Comparison of ENCODE assay signal across 20 cellular contexts in genomic region chr6:128071212-128071611, GRCh38.
DNase-seq lines count a peak whose midpoint lies in the region; ATAC-seq and TF ChIP-seq lines count a peak whose summit lies in the region.
"Had no signal": no experiment of that assay in that cellular context is flagged by ENCODE, and none has a peak within 500 bp of the region (broad histone marks: within the 10 kb centered on the region; RNA-seq: fewer than 3 reads in every experiment).

No MANE protein-coding gene starts in this region.

- peaks cover 6% of the 10 kb centered on the region for H3K4me1 Mint-ChIP-seq in Caco-2 (ENCODE audit: low read depth, unreplicated experiment)
- peaks cover 10% of the 10 kb centered on the region for H3K4me1 Mint-ChIP-seq in endodermal cell
- H3K4me1 Mint-ChIP-seq: activated B cell treated with CpG ODN at 0.5 μM for 24 hours, CD14-positive monocyte had no signal

- no peaks in the 10 kb centered on the region for H3K27me3 Mint-ChIP-seq in Caco-2 (ENCODE audit: insufficient read depth, unreplicated experiment)
- H3K27me3 Mint-ChIP-seq in endodermal cell (ENCODE audit: insufficient read depth), result no peaks in the 10 kb centered on the region
- H3K27me3 Mint-ChIP-seq: activated B cell treated with CpG ODN at 0.5 μM for 24 hours had no signal

- H3K4me3 Mint-ChIP-seq in Caco-2 (ENCODE audit: unreplicated experiment) (no peak overlapping the region), endodermal cell (no peak overlapping the region)
- H3K4me3 Mint-ChIP-seq: activated B cell treated with CpG ODN at 0.5 μM for 24 hours; activated naive CD4-positive, alpha-beta T cell treated with anti-CD3 and anti-CD28 coated beads for 36 hours; CD14-positive monocyte had no signal

- POLR2A ChIA-PET in Caco-2 (lab: Charles Lee) (no interaction called here), RWPE1 (lab: Yijun Ruan, JAX; ENCODE audit: low non-redundant PET) (no interaction called here)

- ATAC-seq in GM19324 (IDR thresholded peaks at IDR 0.05; ENCODE audit: low FRiP score, unreplicated experiment), result peak; percentile 93
- ATAC-seq in HG02623 (IDR thresholded peaks at IDR 0.05; ENCODE audit: unreplicated experiment), result peak; percentile 78
- peak; percentile 82 for ATAC-seq in HG03432 (IDR thresholded peaks at IDR 0.05; ENCODE audit: unreplicated experiment)
- no peak for ATAC-seq in GM21825 (IDR thresholded peaks at IDR 0.05; ENCODE audit: unreplicated experiment)

- H3K9me3 ChIP-seq in Caco-2, result peaks cover 8% of the 10 kb centered on the region; the same call in 1 of the 2 replicates
- H3K9me3 ChIP-seq in endodermal cell (ENCODE audit: control insufficient read depth, low read length), result no peaks in the 10 kb centered on the region
- H3K9me3 ChIP-seq: colonic mucosa, testis had no signal

- H3K27ac ChIP-seq in endodermal cell (ENCODE audit: low read depth, low read length) (no peak overlapping the region), RWPE1 (no peak overlapping the region)
- H3K27ac ChIP-seq: colonic mucosa, epithelial cell of prostate, testis had no signal

- no peaks in the 10 kb centered on the region for H3K9me3 Mint-ChIP-seq in Caco-2 (ENCODE audit: unreplicated experiment)
- no peaks in the 10 kb centered on the region for H3K9me3 Mint-ChIP-seq in endodermal cell
- H3K9me3 Mint-ChIP-seq: activated B cell treated with CpG ODN at 0.5 μM for 24 hours; activated naive CD4-positive, alpha-beta T cell treated with anti-CD3 and anti-CD28 coated beads for 36 hours had no signal

- WGBS in endodermal cell (ENCODE audit: insufficient coverage in 1 of 2, insufficient read length in 1 of 2), 2 experiments, result 90 to 94% methylated on average over 3 of the region's 3 CpGs

- TF ChIP-seq CTCF in Caco-2 (IDR thresholded peaks at IDR 0.05; ENCODE audit: insufficient read depth in 1 of 2, low read depth in 1 of 2, low read length in 1 of 2, severe bottlenecking in 1 of 2, unreplicated experiment in 1 of 2) (no peak), endodermal cell (conservative IDR thresholded peaks at IDR 0.05) (no peak), RWPE1 (conservative IDR thresholded peaks at IDR 0.05; ENCODE audit: low read depth) (no peak)

- no peaks in the 10 kb centered on the region; the same call in 1 of the 2 replicates for H3K36me3 ChIP-seq in Caco-2 (ENCODE audit: control insufficient read depth, insufficient read depth, low read length)
- H3K36me3 ChIP-seq in endodermal cell (ENCODE audit: control insufficient read depth, insufficient read depth, low read length), result peaks cover 6% of the 10 kb centered on the region
- H3K36me3 ChIP-seq: colonic mucosa had no signal

- no peak for DNase-seq in Caco-2
- DNase-seq in endodermal cell, result no peak
- no peak for DNase-seq in GM19238 (ENCODE audit: insufficient read length, low spot score)
- DNase-seq in RWPE1 (ENCODE audit: low spot score), result no peak
- DNase-seq: activated B cell treated with CpG ODN at 0.5 μM for 24 hours; activated naive CD4-positive, alpha-beta T cell treated with anti-CD3 and anti-CD28 coated beads for 36 hours; colonic mucosa; glutamatergic neuron; islet precursor cell; NCI-H2029; NCI-H524 treated with DMSO at 0.1 percent for 48 hours; stimulated activated CD4-positive, alpha-beta T cell treated with anti-CD3 and anti-CD28 coated beads, Interleukin-4, amount 100 ng/mL, for 1 hour; T-helper 1 cell; testis had no signal

- peaks cover 13% of the 10 kb centered on the region; the same call in 1 of the 2 replicates for H3K4me1 ChIP-seq in Caco-2
- H3K4me1 ChIP-seq in endodermal cell (ENCODE audit: control insufficient read depth, insufficient read depth, low read length), result peaks cover 2% of the 10 kb centered on the region
- H3K4me1 ChIP-seq: colonic mucosa, testis had no signal

- CTCF ChIA-PET in Caco-2 (lab: Charles Lee), result no interaction called here
- CTCF ChIA-PET in RWPE1 (lab: Yijun Ruan, JAX), result no interaction called here

- no peak overlapping the region for H3K4me3 ChIP-seq in Caco-2 (ENCODE audit: low read depth, low read length)
- H3K4me3 ChIP-seq in endodermal cell (ENCODE audit: low read length), result no peak overlapping the region
- H3K4me3 ChIP-seq: colonic mucosa, testis had no signal

- no peak overlapping the region for H3K9ac ChIP-seq in endodermal cell (ENCODE audit: extremely low read depth, low read length, poor library complexity, severe bottlenecking)

- H3K36me3 Mint-ChIP-seq in Caco-2 (ENCODE audit: insufficient read depth, unreplicated experiment) (peaks cover 27% of the 10 kb centered on the region), endodermal cell (ENCODE audit: low read depth) (no peaks in the 10 kb centered on the region)
- H3K36me3 Mint-ChIP-seq: CD14-positive monocyte had no signal

- H3K27me3 ChIP-seq in Caco-2 (replicated peaks; ENCODE audit: control insufficient read depth, insufficient read depth, low read length), result no peaks in the 10 kb centered on the region
- no peaks in the 10 kb centered on the region for H3K27me3 ChIP-seq in endodermal cell (ENCODE audit: control insufficient read depth, insufficient read depth, low read length, poor library complexity, severe bottlenecking)
- H3K27me3 ChIP-seq: colonic mucosa, testis had no signal

- H3K27ac Mint-ChIP-seq in Caco-2 (ENCODE audit: unreplicated experiment), result peak overlapping the region; percentile 9
- H3K27ac Mint-ChIP-seq in endodermal cell, result no peak overlapping the region
- H3K27ac Mint-ChIP-seq: activated B cell treated with CpG ODN at 0.5 μM for 24 hours; activated naive CD4-positive, alpha-beta T cell treated with anti-CD3 and anti-CD28 coated beads for 36 hours; CD14-positive monocyte had no signal

- intact Hi-C loops in Caco-2 (cut with micrococcal nuclease; ENCODE audit: unreplicated experiment), result no loop called here

- BruUV-seq in Caco-2 (replicated peaks; lab: Mats Ljungman, UMichigan), result no TSS peak
